In genomic region chr13:27024781-27025492, GRCh38 we compare ENCODE assay signal across 2 cellular contexts.
TF ChIP-seq lines count a peak whose summit lies in the region.

No MANE protein-coding gene starts in this region.

TF ChIP-seq in GM23338, 12 proteins besides CTCF, POLR2A, EP300 and RAD21 (continued from another document):
- TF ChIP-seq REST (IDR thresholded peaks at IDR 0.05; ENCODE audit: unreplicated experiment) (no peak), ZNF462 (CRISPR knock-in tag; IDR thresholded peaks at IDR 0.05) (no peak)

TF ChIP-seq in K562, 482 proteins besides CTCF, POLR2A, EP300 and RAD21 (continued from another document):
- TF ChIP-seq UBTF (IDR thresholded peaks at IDR 0.05; ENCODE audit: borderline replicate concordance in 1 of 2, low read depth in 2 of 2, low read length in 2 of 2) (no peak), FOXJ3 (CRISPR knock-in tag; IDR thresholded peaks at IDR 0.05) (no peak), MTF1 (CRISPR knock-in tag; IDR thresholded peaks at IDR 0.05; ENCODE audit: borderline replicate concordance) (no peak), ARID2 (IDR thresholded peaks at IDR 0.05) (no peak), ZNF766 (CRISPR knock-in tag; conservative IDR thresholded peaks at IDR 0.05) (no peak), HNRNPH1 (optimal IDR thresholded peaks at IDR 0.05; ENCODE audit: low read depth, low read length) (no peak), SRSF3 (IDR thresholded peaks at IDR 0.05; ENCODE audit: insufficient read depth, low read length) (no peak), DEAF1 (CRISPR knock-in tag; IDR thresholded peaks at IDR 0.05) (no peak), NELFE (IDR thresholded peaks at IDR 0.05; ENCODE audit: insufficient read depth, insufficient read length) (no peak), ZNF395 (CRISPR knock-in tag; IDR thresholded peaks at IDR 0.05) (no peak)
